Comparison of ENCODE assay signal across 7 cellular contexts in the genomic region with DNA sequence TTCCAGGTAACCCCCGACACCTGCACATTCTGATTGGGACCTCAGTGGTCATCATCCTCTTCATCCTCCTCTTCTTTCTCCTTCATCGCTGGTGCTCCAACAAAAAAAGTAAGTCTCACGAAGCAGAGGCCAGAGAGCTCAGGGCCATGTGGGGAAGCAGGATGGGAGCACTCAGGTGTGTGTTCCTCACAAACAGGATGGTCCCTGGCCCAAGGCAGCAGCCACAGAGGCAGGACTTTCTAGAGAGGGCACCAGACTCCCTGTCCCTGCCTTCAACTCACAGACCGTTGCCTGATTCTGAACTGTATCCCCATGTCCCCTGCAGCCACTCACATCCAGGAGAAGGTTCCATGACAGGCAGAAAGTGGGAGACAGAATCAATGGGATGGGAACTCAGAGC. TPM values are rescaled to one million over a fixed set of nuclear protein-coding genes. Genes with fewer than 3 reads are reported as not detected.
"Had no signal": no experiment of that assay in that cellular context is flagged by ENCODE, and none has a peak within 500 bp of the region (broad histone marks: within the 10 kb centered on the region; RNA-seq: fewer than 3 reads in every experiment).

No MANE protein-coding gene starts in this region.

RNA-seq across cellular contexts. Expression of a gene that starts 13.3 kb away (rescaled TPM):
- total RNA-seq: GM23248, GM23338, H1, H4, H7, H9, HFFc6 had no signal

RNA-seq across cellular contexts. Expression of a gene that starts 20.5 kb away (rescaled TPM):
- total RNA-seq: GM23248, GM23338, H1, H4, H7, H9, HFFc6 had no signal

RNA-seq across cellular contexts. Expression of a gene that starts 33.4 kb away (rescaled TPM):
- total RNA-seq: GM23248, GM23338, H1, H4, H7, H9, HFFc6 had no signal

RNA-seq across cellular contexts. Expression of a gene that starts 44.6 kb away (rescaled TPM):
- total RNA-seq: GM23248, GM23338, H1, H4, H7, H9, HFFc6 had no signal

RNA-seq across cellular contexts. Expression of a gene that starts 49.6 kb away (rescaled TPM):
- total RNA-seq: GM23248, GM23338, H1, H4, H7, H9, HFFc6 had no signal
